In the genomic region with DNA sequence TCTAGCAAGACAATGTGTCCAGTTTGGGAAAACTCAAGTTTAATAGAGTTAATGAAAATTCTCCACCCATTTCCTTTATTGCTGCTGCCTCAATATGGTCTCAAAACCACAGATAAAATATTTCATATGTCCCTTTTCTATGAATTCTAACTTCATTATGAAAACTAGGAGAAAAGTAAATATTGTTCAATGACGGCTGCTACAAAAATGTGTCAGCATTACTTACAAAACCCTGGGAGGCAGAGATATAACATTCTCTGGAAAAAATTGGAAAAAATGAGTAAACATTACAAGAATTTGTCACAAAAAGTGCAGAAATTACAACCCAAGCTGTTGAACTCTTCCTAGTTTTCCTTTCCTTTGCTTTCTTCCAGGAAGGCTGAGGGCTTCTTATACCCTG, we compare ENCODE assay signal across 2 cellular contexts.
TF ChIP-seq lines count a peak whose summit lies in the region.

No MANE protein-coding gene starts in this region.

TF ChIP-seq in SK-N-SH, 30 proteins besides CTCF, POLR2A, EP300 and RAD21 (continued from another document):
- TF ChIP-seq, protein P1, sequence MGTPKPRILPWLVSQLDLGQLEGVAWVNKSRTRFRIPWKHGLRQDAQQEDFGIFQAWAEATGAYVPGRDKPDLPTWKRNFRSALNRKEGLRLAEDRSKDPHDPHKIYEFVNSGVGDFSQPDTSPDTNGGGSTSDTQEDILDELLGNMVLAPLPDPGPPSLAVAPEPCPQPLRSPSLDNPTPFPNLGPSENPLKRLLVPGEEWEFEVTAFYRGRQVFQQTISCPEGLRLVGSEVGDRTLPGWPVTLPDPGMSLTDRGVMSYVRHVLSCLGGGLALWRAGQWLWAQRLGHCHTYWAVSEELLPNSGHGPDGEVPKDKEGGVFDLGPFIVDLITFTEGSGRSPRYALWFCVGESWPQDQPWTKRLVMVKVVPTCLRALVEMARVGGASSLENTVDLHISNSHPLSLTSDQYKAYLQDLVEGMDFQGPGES (IDR thresholded peaks at IDR 0.05; ENCODE audit: low read depth, low read length), result no peak
- TF ChIP-seq RXRA (IDR thresholded peaks at IDR 0.05; ENCODE audit: borderline replicate concordance, low read depth) (no peak), NRF1 (IDR thresholded peaks at IDR 0.05; ENCODE audit: low read depth, low read length) (no peak), YY1 (IDR thresholded peaks at IDR 0.05; ENCODE audit: low read depth) (no peak), SIN3A (IDR thresholded peaks at IDR 0.05; ENCODE audit: borderline replicate concordance, low read depth, low read length) (no peak), EZH2phosphoT487 (IDR thresholded peaks at IDR 0.05; ENCODE audit: borderline replicate concordance, low read depth) (no peak), FOSL2 (IDR thresholded peaks at IDR 0.05; ENCODE audit: borderline replicate concordance, low read depth) (no peak), MXI1 (IDR thresholded peaks at IDR 0.05; ENCODE audit: low read depth, low read length) (no peak)
- TF ChIP-seq, protein P2, sequence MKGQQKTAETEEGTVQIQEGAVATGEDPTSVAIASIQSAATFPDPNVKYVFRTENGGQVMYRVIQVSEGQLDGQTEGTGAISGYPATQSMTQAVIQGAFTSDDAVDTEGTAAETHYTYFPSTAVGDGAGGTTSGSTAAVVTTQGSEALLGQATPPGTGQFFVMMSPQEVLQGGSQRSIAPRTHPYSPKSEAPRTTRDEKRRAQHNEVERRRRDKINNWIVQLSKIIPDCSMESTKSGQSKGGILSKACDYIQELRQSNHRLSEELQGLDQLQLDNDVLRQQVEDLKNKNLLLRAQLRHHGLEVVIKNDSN (IDR thresholded peaks at IDR 0.05; ENCODE audit: borderline replicate concordance, low read depth), result no peak
- TF ChIP-seq, protein P3, sequence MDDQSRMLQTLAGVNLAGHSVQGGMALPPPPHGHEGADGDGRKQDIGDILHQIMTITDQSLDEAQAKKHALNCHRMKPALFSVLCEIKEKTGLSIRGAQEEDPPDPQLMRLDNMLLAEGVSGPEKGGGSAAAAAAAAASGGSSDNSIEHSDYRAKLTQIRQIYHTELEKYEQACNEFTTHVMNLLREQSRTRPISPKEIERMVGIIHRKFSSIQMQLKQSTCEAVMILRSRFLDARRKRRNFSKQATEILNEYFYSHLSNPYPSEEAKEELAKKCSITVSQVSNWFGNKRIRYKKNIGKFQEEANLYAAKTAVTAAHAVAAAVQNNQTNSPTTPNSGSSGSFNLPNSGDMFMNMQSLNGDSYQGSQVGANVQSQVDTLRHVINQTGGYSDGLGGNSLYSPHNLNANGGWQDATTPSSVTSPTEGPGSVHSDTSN (IDR thresholded peaks at IDR 0.05), result no peak
TF ChIP-seq in SK-N-SH: peak in this region for 0.

TF ChIP-seq in SK-N-SH treated with all-trans-retinoic acid at 6 μM for 48 hours, 23 proteins besides CTCF, POLR2A, EP300 and RAD21 (continued from another document):
- TF ChIP-seq, protein P4, sequence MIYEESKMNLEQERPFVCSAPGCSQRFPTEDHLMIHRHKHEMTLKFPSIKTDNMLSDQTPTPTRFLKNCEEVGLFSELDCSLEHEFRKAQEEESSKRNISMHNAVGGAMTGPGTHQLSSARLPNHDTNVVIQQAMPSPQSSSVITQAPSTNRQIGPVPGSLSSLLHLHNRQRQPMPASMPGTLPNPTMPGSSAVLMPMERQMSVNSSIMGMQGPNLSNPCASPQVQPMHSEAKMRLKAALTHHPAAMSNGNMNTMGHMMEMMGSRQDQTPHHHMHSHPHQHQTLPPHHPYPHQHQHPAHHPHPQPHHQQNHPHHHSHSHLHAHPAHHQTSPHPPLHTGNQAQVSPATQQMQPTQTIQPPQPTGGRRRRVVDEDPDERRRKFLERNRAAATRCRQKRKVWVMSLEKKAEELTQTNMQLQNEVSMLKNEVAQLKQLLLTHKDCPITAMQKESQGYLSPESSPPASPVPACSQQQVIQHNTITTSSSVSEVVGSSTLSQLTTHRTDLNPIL (CRISPR knock-in tag; IDR thresholded peaks at IDR 0.05; ENCODE audit: low read depth), result no peak
- TF ChIP-seq RARB (CRISPR knock-in tag; IDR thresholded peaks at IDR 0.05), result no peak
- TF ChIP-seq PATZ1 (CRISPR knock-in tag; IDR thresholded peaks at IDR 0.05; ENCODE audit: borderline replicate concordance), result no peak
TF ChIP-seq in SK-N-SH treated with all-trans-retinoic acid at 6 μM for 48 hours: peak in this region for 0.
